1 cellular context compared by ENCODE assay signal in genomic region chr19:4057913-4058695, GRCh38.
TF ChIP-seq lines count a peak whose summit lies in the region.

No MANE protein-coding gene starts in this region.

TF ChIP-seq in HepG2, 621 proteins besides CTCF, POLR2A, EP300 and RAD21 (continued from another document and continues in another):
- TF ChIP-seq ZNF142 (CRISPR knock-in tag; IDR thresholded peaks at IDR 0.05) (no peak), MAZ (IDR thresholded peaks at IDR 0.05; ENCODE audit: borderline replicate concordance, low read depth, low read length) (peak; percentile 93), MAZ (CRISPR knock-in tag; IDR thresholded peaks at IDR 0.05; ENCODE audit: low read depth) (peak; percentile 74), HOXD1 (CRISPR knock-in tag; IDR thresholded peaks at IDR 0.05) (0 out of 2 replicates have a peak, but pooled peaks have one; percentile 4), NR1H2 (CRISPR knock-in tag; IDR thresholded peaks at IDR 0.05; ENCODE audit: borderline replicate concordance, low read depth) (no peak), ZBTB3 (CRISPR knock-in tag; IDR thresholded peaks at IDR 0.05; ENCODE audit: borderline replicate concordance, low read depth) (no peak), KMT2B (CRISPR knock-in tag; IDR thresholded peaks at IDR 0.05) (no peak), NONO (IDR thresholded peaks at IDR 0.05) (no peak), NONO (CRISPR knock-in tag; conservative IDR thresholded peaks at IDR 0.05) (peak; percentile 79), DZIP1 (CRISPR knock-in tag; IDR thresholded peaks at IDR 0.05) (0 out of 2 replicates have a peak, but pooled peaks have one; percentile 24), HES4 (CRISPR knock-in tag; IDR thresholded peaks at IDR 0.05; ENCODE audit: borderline replicate concordance) (no peak), HNRNPL (IDR thresholded peaks at IDR 0.05; ENCODE audit: low read depth, low read length) (no peak), DR1 (CRISPR knock-in tag; IDR thresholded peaks at IDR 0.05) (peak; percentile 81; the same call in 1 of the 2 replicates), ZNF607 (CRISPR knock-in tag; IDR thresholded peaks at IDR 0.05; ENCODE audit: borderline replicate concordance) (peak; percentile 50), ETV5 (CRISPR knock-in tag; IDR thresholded peaks at IDR 0.05; ENCODE audit: borderline replicate concordance) (peak; percentile 80), TFDP2 (CRISPR knock-in tag; IDR thresholded peaks at IDR 0.05) (peak; percentile 73), ZNF274 (CRISPR knock-in tag; IDR thresholded peaks at IDR 0.05) (peak; percentile 51), LCORL (IDR thresholded peaks at IDR 0.05) (peak; percentile 54), LCORL (CRISPR knock-in tag; IDR thresholded peaks at IDR 0.05) (peak; percentile 91), FOXJ3 (CRISPR knock-in tag; IDR thresholded peaks at IDR 0.05; ENCODE audit: borderline replicate concordance) (no peak), MXD1 (CRISPR knock-in tag; IDR thresholded peaks at IDR 0.05) (peak; percentile 35; the same call in 1 of the 2 replicates), RFXAP (CRISPR knock-in tag; IDR thresholded peaks at IDR 0.05; ENCODE audit: borderline replicate concordance) (peak; percentile 40; the same call in 1 of the 2 replicates), ZNF703 (CRISPR knock-in tag; IDR thresholded peaks at IDR 0.05; ENCODE audit: borderline replicate concordance) (no peak), ZNF317 (CRISPR knock-in tag; IDR thresholded peaks at IDR 0.05) (peak; percentile 36; the same call in 1 of the 2 replicates), GATAD1 (CRISPR knock-in tag; IDR thresholded peaks at IDR 0.05) (peak; percentile 18; the same call in 1 of the 2 replicates), REPIN1 (CRISPR knock-in tag; IDR thresholded peaks at IDR 0.05; ENCODE audit: borderline replicate concordance, low read depth) (peak; percentile 68), SRY (CRISPR knock-in tag; IDR thresholded peaks at IDR 0.05) (no peak), AFF4 (CRISPR knock-in tag; IDR thresholded peaks at IDR 0.05) (peak; percentile 46; the same call in 1 of the 2 replicates), FOXM1 (CRISPR knock-in tag; IDR thresholded peaks at IDR 0.05) (no peak), ZBED4 (CRISPR knock-in tag; IDR thresholded peaks at IDR 0.05; ENCODE audit: borderline replicate concordance) (no peak; the same call in 1 of the 2 replicates), ZNF660 (CRISPR knock-in tag; IDR thresholded peaks at IDR 0.05; ENCODE audit: borderline replicate concordance, low read depth) (no peak), ZNF790 (CRISPR knock-in tag; IDR thresholded peaks at IDR 0.05; ENCODE audit: borderline replicate concordance) (no peak), MTA1 (CRISPR knock-in tag; IDR thresholded peaks at IDR 0.05; ENCODE audit: borderline replicate concordance) (peak; percentile 74; the same call in 1 of the 2 replicates), ATF4 (CRISPR knock-in tag; IDR thresholded peaks at IDR 0.05) (peak in 1 of 2 experiments; percentile 43; a peak in 2 of 4 replicates), ZNF335 (CRISPR knock-in tag; IDR thresholded peaks at IDR 0.05) (peak; percentile 38; the same call in 1 of the 2 replicates), NAIF1 (CRISPR knock-in tag; IDR thresholded peaks at IDR 0.05; ENCODE audit: borderline replicate concordance) (no peak; the same call in 1 of the 2 replicates), RXRB (CRISPR knock-in tag; IDR thresholded peaks at IDR 0.05; ENCODE audit: borderline replicate concordance) (peak; percentile 70), SMYD3 (CRISPR knock-in tag; IDR thresholded peaks at IDR 0.05) (no peak), GPBP1L1 (CRISPR knock-in tag; IDR thresholded peaks at IDR 0.05) (no peak)
